ENCODE assay signal across 29 cellular contexts in the genomic region with DNA sequence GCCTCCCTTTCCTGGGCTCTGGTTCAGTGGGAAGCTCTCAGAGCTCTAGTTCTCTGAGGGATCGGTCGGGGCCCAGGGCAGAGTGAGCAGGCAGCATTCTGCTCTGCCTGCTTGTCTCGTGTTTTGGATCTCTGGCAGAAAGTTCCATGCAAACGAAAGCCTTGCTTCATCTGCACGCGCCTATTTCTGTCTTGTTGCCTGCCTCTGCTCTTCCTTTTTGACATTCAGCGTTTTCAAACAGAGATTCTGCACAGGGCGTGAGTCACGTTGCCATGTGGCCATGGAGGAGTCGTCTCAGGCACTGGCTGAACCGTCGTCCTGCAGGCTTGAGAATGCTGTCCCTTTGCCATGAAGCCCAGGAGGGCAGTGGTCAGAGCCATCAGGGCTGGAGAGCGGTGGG. TPM values are rescaled to one million over a fixed set of nuclear protein-coding genes. Genes with fewer than 3 reads are reported as not detected.
"Had no signal": no experiment of that assay in that cellular context is flagged by ENCODE, and none has a peak within 500 bp of the region (broad histone marks: within the 10 kb centered on the region; RNA-seq: fewer than 3 reads in every experiment).

No MANE protein-coding gene starts in this region.

- H3K27me3 ChIP-seq: brain microvascular endothelial cell, ovary, sigmoid colon had no signal

- ATAC-seq: activated CD4-positive, alpha-beta T cell treated with anti-CD3 and anti-CD28 coated beads for 36 hours; activated naive CD4-positive, alpha-beta T cell treated with anti-CD3 and anti-CD28 coated beads, Interleukin-2, amount 50 U/mL, for 72 hours; activated T-cell treated with anti-CD3 and anti-CD28 coated beads, Interleukin-2, amount 50 U/mL, for 72 hours; esophagus mucosa; heart right ventricle; left ventricle myocardium superior; stimulated activated memory B cell treated with anti-CD40 and anti-IgM and Interleukin-4, amounts not matched to agents 10 μg/mL and 1 μg/mL and 100 μg/mL, for 72 hours; stimulated activated naive CD8-positive, alpha-beta T cell treated with anti-CD3 and anti-CD28 coated beads, Interleukin-15, amount 100 ng/mL, for 72 hours had no signal

- DNase-seq: activated CD4-positive, alpha-beta T cell treated with anti-CD3 and anti-CD28 coated beads for 36 hours; activated CD4-positive, CD25-positive, alpha-beta regulatory T cell; activated naive CD4-positive, alpha-beta T cell; activated T-cell treated with anti-CD3 and anti-CD28 coated beads for 4 hours; activated T-cell treated with anti-CD3 and anti-CD28 coated beads, Interleukin-2, amount 50 U/mL, for 72 hours; aorta; brain microvascular endothelial cell; endodermal cell; foreskin fibroblast; heart right ventricle; left ventricle myocardium superior; mammary epithelial cell; naive B cell; nephron progenitor cell; ovary; sigmoid colon; small intestine; stimulated activated CD4-positive, alpha-beta T cell treated with anti-CD3 and anti-CD28 coated beads, Interleukin-1b, Interleukin-23, amount 100 ng/mL, for 48 hours; stimulated activated CD4-positive, alpha-beta T cell treated with anti-CD3 and anti-CD28 coated beads, Interleukin-4, amount 100 ng/mL, for 4 hours; stimulated activated CD8-positive, alpha-beta memory T cell treated with anti-CD3 and anti-CD28 coated beads, Interleukin-4, amount 100 ng/mL, for 48 hours; stimulated activated naive CD8-positive, alpha-beta T cell treated with anti-CD3 and anti-CD28 coated beads, Interleukin-15, amount 100 ng/mL, for 72 hours; T-helper 1 cell; tibial artery had no signal

- H3K36me3 ChIP-seq: brain microvascular endothelial cell, heart right ventricle, neutrophil, ovary, prostate gland, sigmoid colon, tibial artery had no signal

- H3K4me1 ChIP-seq: heart right ventricle, prostate gland, sigmoid colon, tibial artery had no signal

- H3K9me3 ChIP-seq: neutrophil, ovary, prostate gland had no signal

- H3K4me3 ChIP-seq: heart right ventricle, ovary, prostate gland, sigmoid colon, tibial artery had no signal

- H3K27ac ChIP-seq: brain microvascular endothelial cell, heart right ventricle, neutrophil, ovary, prostate gland, sigmoid colon, tibial artery had no signal

RNA-seq across cellular contexts. Expression of gene AJAP1, which starts 20.3 kb away (rescaled TPM):
- total RNA-seq: activated CD4-positive, alpha-beta T cell treated with anti-CD3 and anti-CD28 coated beads for 36 hours; chondrocyte had no signal
- polyA plus RNA-seq: aorta had no signal
